ENCODE assay signal across 1 cellular context in the genomic region with DNA sequence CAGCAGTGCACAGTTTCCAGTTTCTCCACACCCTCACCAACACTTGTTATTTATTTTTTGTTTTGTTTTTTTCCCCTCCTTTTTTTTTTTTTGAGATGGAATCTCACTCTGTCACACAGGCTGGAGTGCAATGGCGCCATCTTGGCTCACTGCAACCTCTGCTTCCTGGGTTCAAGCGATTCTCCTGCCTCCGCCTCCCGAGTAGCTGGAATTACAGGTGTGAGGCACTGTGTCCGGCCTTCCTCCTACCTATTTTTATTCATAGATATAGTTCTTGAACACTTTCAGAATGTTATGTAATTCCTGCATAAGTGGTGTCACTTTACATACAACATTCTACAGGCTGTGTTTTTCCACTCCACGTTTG.
TF ChIP-seq lines count a peak whose summit lies in the region.

No MANE protein-coding gene starts in this region.

TF ChIP-seq in K562, 482 proteins besides CTCF, POLR2A, EP300 and RAD21:
- TF ChIP-seq, protein P1, sequence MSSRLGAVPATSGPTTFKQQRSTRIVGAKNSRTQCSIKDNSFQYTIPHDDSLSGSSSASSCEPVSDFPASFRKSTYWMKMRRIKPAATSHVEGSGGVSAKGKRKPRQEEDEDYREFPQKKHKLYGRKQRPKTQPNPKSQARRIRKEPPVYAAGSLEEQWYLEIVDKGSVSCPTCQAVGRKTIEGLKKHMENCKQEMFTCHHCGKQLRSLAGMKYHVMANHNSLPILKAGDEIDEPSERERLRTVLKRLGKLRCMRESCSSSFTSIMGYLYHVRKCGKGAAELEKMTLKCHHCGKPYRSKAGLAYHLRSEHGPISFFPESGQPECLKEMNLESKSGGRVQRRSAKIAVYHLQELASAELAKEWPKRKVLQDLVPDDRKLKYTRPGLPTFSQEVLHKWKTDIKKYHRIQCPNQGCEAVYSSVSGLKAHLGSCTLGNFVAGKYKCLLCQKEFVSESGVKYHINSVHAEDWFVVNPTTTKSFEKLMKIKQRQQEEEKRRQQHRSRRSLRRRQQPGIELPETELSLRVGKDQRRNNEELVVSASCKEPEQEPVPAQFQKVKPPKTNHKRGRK (tag; IDR thresholded peaks at IDR 0.05), result 0 out of 2 replicates have a peak, but pooled peaks have one; percentile 48
